ENCODE assay signal across 28 cellular contexts in the genomic region with DNA sequence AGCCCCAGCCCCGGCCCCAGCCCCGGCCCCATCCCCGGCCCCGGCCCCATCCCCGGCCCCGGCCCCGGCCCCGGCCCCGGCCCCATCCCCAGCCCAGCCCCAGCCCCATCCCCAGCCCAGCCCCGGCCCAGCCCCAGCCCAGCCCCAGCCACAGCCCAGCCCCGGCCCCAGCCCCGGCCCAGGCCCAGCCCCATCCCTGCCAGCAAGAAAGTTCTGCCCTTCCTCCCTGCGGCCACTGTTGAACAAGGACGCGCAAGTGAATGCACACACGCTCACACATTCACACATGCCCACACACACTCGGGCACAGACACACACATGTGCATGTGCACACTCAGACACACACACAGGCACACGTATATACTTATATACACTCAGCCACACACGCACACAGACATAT.
"Had no signal": no experiment of that assay in that cellular context is flagged by ENCODE, and none has a peak within 500 bp of the region (broad histone marks: within the 10 kb centered on the region; RNA-seq: fewer than 3 reads in every experiment).

No MANE protein-coding gene starts in this region.

- H3K27me3 Mint-ChIP-seq: activated B cell treated with CpG ODN at 0.5 μM for 24 hours; activated CD4-positive, alpha-beta T cell treated with anti-CD3 and anti-CD28 coated beads, Interleukin-2, amount 10 ng/mL, durations not matched to agents 24 days and 14 days; activated CD8-positive, alpha-beta memory T cell treated with anti-CD3 and anti-CD28 coated beads, Interleukin-2, amount 10 ng/mL, durations not matched to agents 7 days and 5 days; activated naive CD8-positive, alpha-beta T cell treated with anti-CD3 and anti-CD28 coated beads, Interleukin-2, amount 50 U/mL, for 24 hours; activated T-cell treated with anti-CD3 and anti-CD28 coated beads, Interleukin-2, amount 50 U/mL, for 24 hours; brain; T-helper 17 cell had no signal

- H3K9me3 Mint-ChIP-seq: activated CD4-positive, alpha-beta T cell treated with anti-CD3 and anti-CD28 coated beads, Interleukin-2, amount 10 ng/mL, durations not matched to agents 24 days and 14 days; activated naive CD8-positive, alpha-beta T cell treated with anti-CD3 and anti-CD28 coated beads, Interleukin-2, amount 50 U/mL, for 24 hours had no signal

- H3K4me1 Mint-ChIP-seq: activated B cell treated with CpG ODN at 0.5 μM for 24 hours; activated CD4-positive, alpha-beta T cell treated with anti-CD3 and anti-CD28 coated beads, Interleukin-2, amount 10 ng/mL, durations not matched to agents 24 days and 14 days; activated CD8-positive, alpha-beta memory T cell treated with anti-CD3 and anti-CD28 coated beads, Interleukin-2, amount 10 ng/mL, durations not matched to agents 7 days and 5 days; activated naive CD8-positive, alpha-beta T cell treated with anti-CD3 and anti-CD28 coated beads, Interleukin-2, amount 50 U/mL, for 24 hours had no signal

- H3K27ac ChIP-seq: KMS-11 had no signal

- H3K9ac ChIP-seq: KMS-11 had no signal

- ATAC-seq: activated CD8-positive, alpha-beta memory T cell treated with anti-CD3 and anti-CD28 coated beads, Interleukin-2, amount 10 ng/mL, durations not matched to agents 7 days and 5 days; activated naive CD4-positive, alpha-beta T cell treated with anti-CD3 and anti-CD28 coated beads, Interleukin-2, amount 50 U/mL, for 72 hours; activated naive CD8-positive, alpha-beta T cell treated with anti-CD3 and anti-CD28 coated beads, Interleukin-2, amount 50 U/mL, for 24 hours; Panc1; T-helper 17 cell had no signal

- H3K4me2 ChIP-seq: KMS-11 had no signal

- FAIRE-seq: astrocyte had no signal

- DNase-seq: activated B cell treated with CpG ODN at 0.5 μM for 24 hours; activated CD4-positive, alpha-beta T cell treated with anti-CD3 and anti-CD28 coated beads for 1 hour; activated CD4-positive, alpha-beta T cell treated with anti-CD3 and anti-CD28 coated beads, Interleukin-2, amount 10 ng/mL, durations not matched to agents 24 days and 14 days; activated CD4-positive, alpha-beta T cell treated with anti-CD3 and anti-CD28 coated beads, Interleukin-2, amount 50 U/mL, for 48 hours; activated CD8-positive, alpha-beta memory T cell treated with anti-CD3 and anti-CD28 coated beads, Interleukin-2, amount 10 ng/mL, durations not matched to agents 7 days and 5 days; activated effector memory CD4-positive, alpha-beta T cell treated with anti-CD3 and anti-CD28 coated beads, Interleukin-2, amount 50 U/mL, for 16 hours; activated naive CD4-positive, alpha-beta T cell treated with Interleukin-2 at 50 U/mL for 16 hours; activated naive CD8-positive, alpha-beta T cell treated with anti-CD3 and anti-CD28 coated beads, Interleukin-2, amount 50 U/mL, for 24 hours; activated T-cell treated with anti-CD3 and anti-CD28 coated beads, Interleukin-2, amount 50 U/mL, for 24 hours; amygdala; NCI-H1092; NCI-H1417; NCI-H2029; NCI-H2107; NCI-H345; NCI-H510A; NCI-H526 treated with DMSO at 0.1 percent for 48 hours; NCI-H82; OCI-M1; RPMI8226; SHP77 treated with DMSO at 0.1 percent for 48 hours; T-helper 17 cell; T-helper 9 cell had no signal

- H3K4me3 Mint-ChIP-seq: activated B cell treated with CpG ODN at 0.5 μM for 24 hours; activated CD4-positive, alpha-beta T cell treated with anti-CD3 and anti-CD28 coated beads, Interleukin-2, amount 10 ng/mL, durations not matched to agents 24 days and 14 days; activated CD8-positive, alpha-beta memory T cell treated with anti-CD3 and anti-CD28 coated beads, Interleukin-2, amount 10 ng/mL, durations not matched to agents 7 days and 5 days; activated naive CD8-positive, alpha-beta T cell treated with anti-CD3 and anti-CD28 coated beads, Interleukin-2, amount 50 U/mL, for 24 hours; activated T-cell treated with anti-CD3 and anti-CD28 coated beads, Interleukin-2, amount 50 U/mL, for 24 hours; brain; T-helper 17 cell had no signal

- H3K36me3 Mint-ChIP-seq: activated CD8-positive, alpha-beta memory T cell treated with anti-CD3 and anti-CD28 coated beads, Interleukin-2, amount 10 ng/mL, durations not matched to agents 7 days and 5 days; activated naive CD4-positive, alpha-beta T cell treated with anti-CD3 and anti-CD28 coated beads, Interleukin-2, amount 50 U/mL, for 72 hours; brain had no signal

- H3K27ac Mint-ChIP-seq: activated B cell treated with CpG ODN at 0.5 μM for 24 hours; activated CD4-positive, alpha-beta T cell treated with anti-CD3 and anti-CD28 coated beads, Interleukin-2, amount 10 ng/mL, durations not matched to agents 24 days and 14 days; activated CD8-positive, alpha-beta memory T cell treated with anti-CD3 and anti-CD28 coated beads, Interleukin-2, amount 10 ng/mL, durations not matched to agents 7 days and 5 days; activated naive CD4-positive, alpha-beta T cell treated with anti-CD3 and anti-CD28 coated beads, Interleukin-2, amount 50 U/mL, for 72 hours; activated naive CD8-positive, alpha-beta T cell treated with anti-CD3 and anti-CD28 coated beads, Interleukin-2, amount 50 U/mL, for 24 hours; activated T-cell treated with anti-CD3 and anti-CD28 coated beads, Interleukin-2, amount 50 U/mL, for 24 hours; brain; T-helper 17 cell had no signal
